In genomic region chr5:55407059-55407684, GRCh38 we compare ENCODE assay signal across 8 cellular contexts.
DNase-seq lines count a peak whose midpoint lies in the region; ATAC-seq and TF ChIP-seq lines count a peak whose summit lies in the region.

No MANE protein-coding gene starts in this region.

- no peaks in the 10 kb centered on the region for H3K79me2 ChIP-seq in OCI-LY3 (ENCODE audit: low read length)

- H4K20me1 ChIP-seq in OCI-LY3 (ENCODE audit: insufficient read depth, low read length) = peaks cover 9% of the 10 kb centered on the region; the same call in 1 of the 2 replicates

- H3K27me3 ChIP-seq in OCI-LY3 (ENCODE audit: low read depth, low read length) = no peaks in the 10 kb centered on the region

- DNase-seq in activated naive CD4-positive, alpha-beta T cell treated with anti-CD3 and anti-CD28 coated beads, Interleukin-2, amount 10 ng/mL, durations not matched to agents 7 days and 5 days = peak; percentile 36
- DNase-seq in activated naive CD4-positive, alpha-beta T cell treated with anti-CD3 and anti-CD28 coated beads, Interleukin-2, amount 50 U/mL, for 72 hours (ENCODE audit: low spot score in 2 of 2) = no peak
- DNase-seq in erythroblast (lab: John Stamatoyannopoulos, UW) (peak; percentile 25 to 39), nephron progenitor cell (no peak), HK-2 (ENCODE audit: unreplicated experiment) (no peak)

- H3K4me3 Mint-ChIP-seq in activated naive CD4-positive, alpha-beta T cell treated with anti-CD3 and anti-CD28 coated beads, Interleukin-2, amount 10 ng/mL, durations not matched to agents 7 days and 5 days = no peak overlapping the region
- H3K4me3 Mint-ChIP-seq in nephron progenitor cell = no peak overlapping the region

- H3K27ac Mint-ChIP-seq in activated naive CD4-positive, alpha-beta T cell treated with anti-CD3 and anti-CD28 coated beads, Interleukin-2, amount 10 ng/mL, durations not matched to agents 7 days and 5 days = no peak overlapping the region
- no peak overlapping the region for H3K27ac Mint-ChIP-seq in activated naive CD4-positive, alpha-beta T cell treated with anti-CD3 and anti-CD28 coated beads, Interleukin-2, amount 50 U/mL, for 72 hours
- no peak overlapping the region for H3K27ac Mint-ChIP-seq in nephron progenitor cell

- H3K27me3 Mint-ChIP-seq in activated naive CD4-positive, alpha-beta T cell treated with anti-CD3 and anti-CD28 coated beads, Interleukin-2, amount 10 ng/mL, durations not matched to agents 7 days and 5 days = no peaks in the 10 kb centered on the region
- no peaks in the 10 kb centered on the region for H3K27me3 Mint-ChIP-seq in nephron progenitor cell (ENCODE audit: low read depth, poor library complexity)

- H3K9me3 Mint-ChIP-seq in activated naive CD4-positive, alpha-beta T cell treated with anti-CD3 and anti-CD28 coated beads, Interleukin-2, amount 10 ng/mL, durations not matched to agents 7 days and 5 days = no peaks in the 10 kb centered on the region
- H3K9me3 Mint-ChIP-seq in activated naive CD4-positive, alpha-beta T cell treated with anti-CD3 and anti-CD28 coated beads, Interleukin-2, amount 50 U/mL, for 72 hours = no peaks in the 10 kb centered on the region
- no peaks in the 10 kb centered on the region for H3K9me3 Mint-ChIP-seq in nephron progenitor cell

- no peak overlapping the region for H3K4me2 ChIP-seq in OCI-LY3 (ENCODE audit: low read length)

- H3K36me3 ChIP-seq in OCI-LY3 (replicated peaks; ENCODE audit: low read depth, low read length) = peaks cover 19% of the 10 kb centered on the region

- no peak overlapping the region for H3K4me3 ChIP-seq in OCI-LY3 (ENCODE audit: low read length)

- H3K4me1 ChIP-seq in OCI-LY3 (ENCODE audit: low read length) = peaks cover 20% of the 10 kb centered on the region

- no peak overlapping the region for H3K27ac ChIP-seq in OCI-LY3 (ENCODE audit: low read length)

- peaks cover 29% of the 10 kb centered on the region for H3K36me3 Mint-ChIP-seq in activated naive CD4-positive, alpha-beta T cell treated with anti-CD3 and anti-CD28 coated beads, Interleukin-2, amount 10 ng/mL, durations not matched to agents 7 days and 5 days
- H3K36me3 Mint-ChIP-seq in activated naive CD4-positive, alpha-beta T cell treated with anti-CD3 and anti-CD28 coated beads, Interleukin-2, amount 50 U/mL, for 72 hours = peaks cover 0 to 4% of the 10 kb centered on the region in 2 donors
- peaks cover 47% of the 10 kb centered on the region for H3K36me3 Mint-ChIP-seq in nephron progenitor cell (ENCODE audit: low read depth)

- ATAC-seq in activated naive CD4-positive, alpha-beta T cell treated with anti-CD3 and anti-CD28 coated beads, Interleukin-2, amount 50 U/mL, for 72 hours = no peak
- ATAC-seq in GM19467 (IDR thresholded peaks at IDR 0.05; ENCODE audit: unreplicated experiment) = no peak
- ATAC-seq in GM21526 (IDR thresholded peaks at IDR 0.05; ENCODE audit: low FRiP score, unreplicated experiment) = no peak

- no peak overlapping the region for H2AFZ ChIP-seq in OCI-LY3 (ENCODE audit: low read depth, low read length)

- no peak overlapping the region for H3K9ac ChIP-seq in OCI-LY3 (ENCODE audit: low read length)

- peaks cover 5% of the 10 kb centered on the region for H3K4me1 Mint-ChIP-seq in activated naive CD4-positive, alpha-beta T cell treated with anti-CD3 and anti-CD28 coated beads, Interleukin-2, amount 10 ng/mL, durations not matched to agents 7 days and 5 days
- H3K4me1 Mint-ChIP-seq in nephron progenitor cell = no peaks in the 10 kb centered on the region

- CTCF ChIA-PET in activated naive CD4-positive, alpha-beta T cell treated with anti-CD3 and anti-CD28 coated beads, Interleukin-2, amount 10 ng/mL, durations not matched to agents 7 days and 5 days (lab: Charles Lee) = interaction anchor here (1.4 to 1.7 kb wide), 2 partner anchors 285 to 503 kb away, joined by 4 to 12 read pairs; no protein-coding TSS in a partner anchor

- TF ChIP-seq CTCF in OCI-LY3 (IDR thresholded peaks at IDR 0.05; ENCODE audit: low read depth, low read length) (peak; percentile 47), nephron progenitor cell (IDR thresholded peaks at IDR 0.05) (peak; percentile 47)

- H3K9me3 ChIP-seq in OCI-LY3 (ENCODE audit: insufficient read depth, low read length) = no peaks in the 10 kb centered on the region

- TF ChIP-seq POLR2A in erythroblast (IDR thresholded peaks at IDR 0.05; ENCODE audit: low read length) = no peak

Comparison
In these comparisons a context has a peak if more than half of its experiments do, and no peak if none do; other contexts are left out.
1. DNase-seq: peak in activated naive CD4-positive, alpha-beta T cell treated with anti-CD3 and anti-CD28 coated beads, Interleukin-2, amount 10 ng/mL, durations not matched to agents 7 days and 5 days (single experiment) and erythroblast (2 of 2); none in activated naive CD4-positive, alpha-beta T cell treated with anti-CD3 and anti-CD28 coated beads, Interleukin-2, amount 50 U/mL, for 72 hours (0 of 2), nephron progenitor cell (single experiment) and HK-2 (single experiment).